In genomic region chr2:232776435-232776834, GRCh38 we compare ENCODE assay signal across 1 cellular context.
TF ChIP-seq lines count a peak whose summit lies in the region.

TSS of gene KCNJ13 (minus strand) at chr2:232776565. CDS start at chr2:232771362, 5,203 bp downstream.

TF ChIP-seq in K562, 482 proteins besides CTCF, POLR2A, EP300 and RAD21 (continued from another document):
- TF ChIP-seq, protein P1, sequence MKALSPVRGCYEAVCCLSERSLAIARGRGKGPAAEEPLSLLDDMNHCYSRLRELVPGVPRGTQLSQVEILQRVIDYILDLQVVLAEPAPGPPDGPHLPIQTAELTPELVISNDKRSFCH (CRISPR knock-in tag; IDR thresholded peaks at IDR 0.05), result no peak
- TF ChIP-seq, protein P1 (tag; IDR thresholded peaks at IDR 0.05), result no peak
- no peak for TF ChIP-seq CBX5 (IDR thresholded peaks at IDR 0.05; ENCODE audit: borderline replicate concordance, low read depth)
- TF ChIP-seq GTF2A2 (tag; IDR thresholded peaks at IDR 0.05), result no peak
